ENCODE assay signal across 8 cellular contexts in the genomic region with DNA sequence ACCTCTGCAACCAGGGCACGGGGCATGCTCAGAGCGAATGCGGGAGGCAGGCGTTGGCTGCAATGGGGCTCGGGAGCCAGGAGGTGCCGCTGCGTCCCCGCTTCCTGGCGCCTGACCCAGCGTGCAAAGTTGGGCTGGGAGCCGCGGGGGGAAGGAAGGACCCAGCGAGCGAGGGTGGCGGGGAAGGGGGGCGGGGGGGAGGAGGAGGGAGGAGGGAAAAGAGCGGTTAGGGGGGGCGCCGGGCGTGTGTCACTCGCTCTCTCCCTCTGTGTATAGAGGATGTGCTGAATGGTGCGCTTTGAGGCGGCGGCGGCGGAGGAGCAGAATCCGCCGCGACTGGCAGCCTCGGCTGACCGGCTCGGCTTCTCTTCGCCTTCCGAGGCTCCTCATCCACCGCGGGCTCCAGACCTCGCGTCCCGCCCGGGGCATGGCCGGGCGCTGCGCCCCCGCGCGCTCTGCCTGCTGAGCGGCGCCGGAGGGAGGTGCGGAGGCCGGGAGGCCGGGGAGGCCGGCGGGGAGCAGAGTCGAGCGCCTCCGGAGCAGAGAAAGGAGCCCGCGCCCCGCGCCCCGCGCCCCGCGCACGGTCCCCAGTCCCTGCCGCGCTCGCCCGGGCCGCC. TPM values are rescaled to one million over a fixed set of nuclear protein-coding genes. Genes with fewer than 3 reads are reported as not detected.
A peak's percentile ranks its signal among the peaks of the same experiment; 100 is the strongest.
DNase-seq lines count a peak whose midpoint lies in the region; ATAC-seq, FAIRE-seq and TF ChIP-seq lines count a peak whose summit lies in the region.

A gene (plus strand): TSS at position 252 of the 617 bp plus-strand sequence. CDS start 386 bp downstream, outside the sequence.

- H3K27me3 ChIP-seq in iPS-18a (ENCODE audit: control insufficient read depth, insufficient read depth, low read length), result peaks cover 46% of the 10 kb centered on the region
- peaks cover 20% of the 10 kb centered on the region for H3K27me3 ChIP-seq in skeletal muscle satellite cell (ENCODE audit: control insufficient read depth, insufficient read depth, low read length)

- peak; percentile 67 for DNase-seq in GM12892 (ENCODE audit: insufficient read length)
- DNase-seq in NCI-H2029 (lab: John Stamatoyannopoulos, UW), result peak; percentile 76
- DNase-seq in T47D (ENCODE audit: low read depth in 1 of 2, low spot score in 1 of 2), result peak; percentile 77 to 87
- DNase-seq in LoVo (ENCODE audit: low spot score), result no peak

- peak; percentile 83 for FAIRE-seq in GM12892 (lab: Jason Lieb, UNC)

- ATAC-seq in HG02885 (IDR thresholded peaks at IDR 0.05; ENCODE audit: poor library complexity, unreplicated experiment), result peak; percentile 78

- H3K9ac ChIP-seq in iPS-18a (ENCODE audit: low read length), result peak within 1 kb of the TSS; percentile 37
- peak within 1 kb of the TSS; percentile 80 for H3K9ac ChIP-seq in skeletal muscle satellite cell (ENCODE audit: low read depth, low read length)

- H3K27ac ChIP-seq in VCaP (peak within 1 kb of the TSS; percentile 83), iPS-18a (ENCODE audit: low read length) (no peak within 1 kb of the TSS)

- H3K4me3 ChIP-seq in iPS-18a (ENCODE audit: low read length) (peak within 1 kb of the TSS; percentile 74), skeletal muscle satellite cell (ENCODE audit: low read length) (peak within 1 kb of the TSS; percentile 67)

- H3K4me1 ChIP-seq in iPS-18a (ENCODE audit: control insufficient read depth, low read depth, low read length), result peaks cover 9% of the 10 kb centered on the region
- H3K4me1 ChIP-seq in skeletal muscle satellite cell (ENCODE audit: control insufficient read depth, insufficient read depth, low read length), result peaks cover 5% of the 10 kb centered on the region

- TF ChIP-seq POLR2A in GM12892 (IDR thresholded peaks at IDR 0.05; ENCODE audit: low read depth, low read length), result no peak

- peak within 1 kb of the TSS; percentile 90 for H3K4me2 ChIP-seq in skeletal muscle satellite cell (ENCODE audit: low read length)

- H3K9me3 ChIP-seq in iPS-18a (ENCODE audit: control insufficient read depth, low read depth, low read length), result no peaks in the 10 kb centered on the region
- no peaks in the 10 kb centered on the region for H3K9me3 ChIP-seq in skeletal muscle satellite cell (replicated peaks; ENCODE audit: low read length)

- in situ Hi-C loops in T47D (cut with HindIII; ENCODE audit: low pct_unique_long_range_greater_than_20kb, low sequenced_read_pairs), result no loop called here

- no peaks in the 10 kb centered on the region for H3K36me3 ChIP-seq in iPS-18a (ENCODE audit: control insufficient read depth, low read depth, low read length)
- no peaks in the 10 kb centered on the region for H3K36me3 ChIP-seq in skeletal muscle satellite cell (ENCODE audit: insufficient read depth, low read length)

- peak; percentile 97 for TF ChIP-seq CTCF in VCaP (conservative IDR thresholded peaks at IDR 0.05)

RNA-seq across cellular contexts. Expression of the gene that starts here (rescaled TPM):
- 0.72 TPM for polyA plus RNA-seq in GM12892 (2012; ENCODE audit: missing spikeins)
- total RNA-seq in skeletal muscle satellite cell (2012; rRNA removed), result 14.0 and 16.7 TPM in 2 replicates
